8 cellular contexts compared by ENCODE assay signal in genomic region chr11:33736148-33736809, GRCh38. TPM values are rescaled to one million over a fixed set of nuclear protein-coding genes. Genes with fewer than 3 reads are reported as not detected.
DNase-seq lines count a peak whose midpoint lies in the region; ATAC-seq and TF ChIP-seq lines count a peak whose summit lies in the region.

TSS of gene CD59 (minus strand) at chr11:33736423. CDS start at chr11:33722445, 13,978 bp downstream.

- H3K9me2 ChIP-seq in GM23338 (ENCODE audit: insufficient read depth) = no peaks in the 10 kb centered on the region

- H3K36me3 Mint-ChIP-seq in GM23338 (ENCODE audit: low read depth) (no peaks in the 10 kb centered on the region), natural killer cell (no peaks in the 10 kb centered on the region)

- H3K4me3 Mint-ChIP-seq in GM23338 = peak within 1 kb of the TSS; percentile 86
- peak within 1 kb of the TSS; percentile 89 for H3K4me3 Mint-ChIP-seq in natural killer cell

- TF ChIP-seq CTCF in GM23338 (conservative IDR thresholded peaks at IDR 0.05; ENCODE audit: low read depth in 2 of 2) (no peak), natural killer cell (IDR thresholded peaks at IDR 0.05) (no peak)

- H3K4me3 ChIP-seq in GM23338 = peak within 1 kb of the TSS; percentile 98

- peaks cover 45% of the 10 kb centered on the region for H3K79me2 ChIP-seq in GM23338 (replicated peaks; ENCODE audit: insufficient read depth)

- H3K4me1 ChIP-seq in GM23338 (ENCODE audit: insufficient read depth) = peaks cover 21% of the 10 kb centered on the region

- H3K27me3 Mint-ChIP-seq in GM23338 (ENCODE audit: insufficient read depth, low read depth, poor library complexity) (peaks cover 14% of the 10 kb centered on the region), natural killer cell (ENCODE audit: low read depth in 2 of 2) (no peaks in the 10 kb centered on the region)

- ATAC-seq in GM23338 (peak; percentile 91), natural killer cell (peak; percentile 70 to 79 (median 72))

- peak; percentile 97 for DNase-seq in Daoy (ENCODE audit: low read depth)
- DNase-seq in GM23338 (ENCODE audit: low spot score) = peak; percentile 97
- peak; percentile 89 for DNase-seq in LHCN-M2 (ENCODE audit: low read depth)
- DNase-seq in activated effector memory CD4-positive, alpha-beta T cell treated with Interleukin-2 at 50 U/mL for 16 hours = peak; percentile 87
- DNase-seq in fibroblast of peridontal ligament (ENCODE audit: extremely low read depth) = peak; percentile 84
- DNase-seq in natural killer cell = peak; percentile 67
- peak; percentile 86 for DNase-seq in stimulated activated naive CD4-positive, alpha-beta T cell treated with Interleukin-2 at 50 U/mL for 16 hours (lab: John Stamatoyannopoulos, UW)

- intact Hi-C loops in natural killer cell (cut with micrococcal nuclease) = loop anchor here (5.0 kb wide), 1 partner anchor 36 kb away; the partner anchor contains the start of gene FBXO3

- H3K27ac Mint-ChIP-seq in GM23338 = peak within 1 kb of the TSS; percentile 27; the same call in 1 of the 2 replicates
- H3K27ac Mint-ChIP-seq in natural killer cell = peak within 1 kb of the TSS; percentile 70 to 85

- no peaks in the 10 kb centered on the region; the same call in 1 of the 2 replicates for H3F3A ChIP-seq in GM23338 (replicated peaks; ENCODE audit: low read depth)

- no peaks in the 10 kb centered on the region for H3K36me3 ChIP-seq in GM23338 (ENCODE audit: insufficient read depth)

- H3K4me2 ChIP-seq in GM23338 = peak within 1 kb of the TSS; percentile 100

- H4K20me1 ChIP-seq in GM23338 (replicated peaks; ENCODE audit: insufficient read depth) = peaks cover 20% of the 10 kb centered on the region

- peak within 1 kb of the TSS; percentile 26; the same call in 1 of the 2 replicates for H3K27ac ChIP-seq in GM23338 (ENCODE audit: low read depth)

- H3K27me3 ChIP-seq in GM23338 (ENCODE audit: insufficient read depth) = peaks cover 15% of the 10 kb centered on the region

- peak within 1 kb of the TSS; percentile 94 for H2AFZ ChIP-seq in GM23338

- H3K9me3 Mint-ChIP-seq in GM23338 (no peaks in the 10 kb centered on the region), natural killer cell (no peaks in the 10 kb centered on the region)

- peaks cover 25% of the 10 kb centered on the region for H3K4me1 Mint-ChIP-seq in GM23338
- H3K4me1 Mint-ChIP-seq in natural killer cell = peaks cover 23 to 25% of the 10 kb centered on the region in 2 donors

- TF ChIP-seq POLR2A in Raji (IDR thresholded peaks at IDR 0.05; ENCODE audit: insufficient read depth, low read depth, low read length) = peak; percentile 58

TF ChIP-seq in GM23338, 12 proteins besides CTCF, POLR2A, EP300 and RAD21:
- no peak for TF ChIP-seq JUNB (IDR thresholded peaks at IDR 0.05; ENCODE audit: unreplicated experiment)
- no peak for TF ChIP-seq REST (IDR thresholded peaks at IDR 0.05; ENCODE audit: unreplicated experiment)
- TF ChIP-seq CREB1 (CRISPR knock-in tag; IDR thresholded peaks at IDR 0.05; ENCODE audit: low read depth) = no peak
- TF ChIP-seq NANOG (IDR thresholded peaks at IDR 0.05; ENCODE audit: borderline replicate concordance) = no peak
- TF ChIP-seq ETS1 (IDR thresholded peaks at IDR 0.05) = no peak
- TF ChIP-seq POLR2AphosphoS5 (IDR thresholded peaks at IDR 0.05; ENCODE audit: low read depth) = peak; percentile 91

RNA-seq across cellular contexts. Expression of gene CD59, which starts in this region (rescaled TPM):
- 246 and 312 TPM in 2 replicates for total RNA-seq in Daoy (2014; rRNA removed; shearing (Covaris generic))
- 41.5 and 61.5 TPM in 2 replicates for total RNA-seq in GM23338 (2014; rRNA removed; shearing (Covaris generic))
- polyA plus RNA-seq in GM23338 (2016; fragmentation: Nextera tagmentation; extraction: Ambion mirVana) = 73.9 and 86.6 TPM in 2 replicates
- total RNA-seq in LHCN-M2 (2014; rRNA removed) = 827 and 995 TPM in 2 replicates
- 838 TPM for polyA plus RNA-seq in LHCN-M2 (2012)
- 10 to 100 TPM; 25.0 to 29.4 (median 26.4) TPM for total RNA-seq in natural killer cell

Comparison
In these comparisons a context has a peak if more than half of its experiments do, and no peak if none do; other contexts are left out.
1. Peak in every context shown above with its lines: DNase-seq, ATAC-seq, H3K4me3 ChIP-seq and H3K27ac ChIP-seq.